16 cellular contexts compared by ENCODE assay signal in the genomic region with DNA sequence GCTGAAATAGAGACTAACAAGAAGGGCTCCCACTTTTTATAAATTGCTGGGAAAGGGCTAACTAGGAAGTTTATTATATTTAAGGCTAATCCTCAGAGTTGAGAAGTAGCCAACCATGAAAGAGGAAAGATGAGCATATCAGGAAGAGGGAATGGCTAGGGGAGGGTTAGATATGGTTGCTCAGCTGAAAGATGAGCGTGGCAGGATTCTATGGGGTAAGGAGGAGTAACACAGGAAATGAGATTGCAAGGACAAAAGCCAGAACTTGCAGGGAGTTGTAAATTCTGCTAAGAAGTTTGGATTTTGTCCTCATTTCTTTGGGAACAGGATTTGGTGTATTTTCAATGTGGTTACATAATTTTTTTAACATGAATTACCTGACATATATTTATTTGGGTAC.
"Had no signal": no experiment of that assay in that cellular context is flagged by ENCODE, and none has a peak within 500 bp of the region (broad histone marks: within the 10 kb centered on the region; RNA-seq: fewer than 3 reads in every experiment).

No MANE protein-coding gene starts in this region.

- DNase-seq: activated CD4-positive, alpha-beta memory T cell treated with anti-CD3 and anti-CD28 coated beads, Interleukin-2, amount 10 ng/mL, durations not matched to agents 7 days and 5 days; activated CD4-positive, alpha-beta T cell treated with anti-CD3 and anti-CD28 coated beads for 36 hours; activated effector memory CD4-positive, alpha-beta T cell treated with Interleukin-2 at 50 U/mL for 16 hours; activated T-cell treated with anti-CD3 and anti-CD28 coated beads, Interleukin-2, amount 50 U/mL, for 4 hours; adrenal gland; cerebellar nuclear complex; effector memory CD8-positive, alpha-beta T cell; kidney glomerular epithelial cell; spleen; stimulated activated CD4-positive, alpha-beta T cell treated with anti-CD3 and anti-CD28 coated beads, Interleukin-1b, Interleukin-23, amount 100 ng/mL, for 48 hours; stomach; upper lobe of right lung had no signal

- ATAC-seq: activated CD4-positive, alpha-beta T cell treated with anti-CD3 and anti-CD28 coated beads for 36 hours; activated T-cell treated with anti-CD3 and anti-CD28 coated beads, Interleukin-2, amount 50 U/mL, for 4 hours; effector memory CD8-positive, alpha-beta T cell; sciatic nerve; upper lobe of right lung had no signal

- H3K4me3 ChIP-seq: adrenal gland, spleen, stomach, thoracic aorta, upper lobe of right lung had no signal

- H3K9me3 ChIP-seq: adrenal gland, spleen, stomach, thoracic aorta, upper lobe of right lung had no signal

- H3K36me3 ChIP-seq: adrenal gland, spleen, stomach, thoracic aorta, upper lobe of right lung had no signal

- H3K27me3 ChIP-seq: adrenal gland, spleen, stomach, upper lobe of right lung had no signal

- H3K4me1 ChIP-seq: adrenal gland, spleen, stomach, upper lobe of right lung had no signal

- H3K27ac ChIP-seq: adrenal gland, epithelial cell of prostate, spleen, stomach, thoracic aorta, upper lobe of right lung, VCaP had no signal
